In genomic region chr5:141182248-141182647, GRCh38 we compare ENCODE assay signal across 8 cellular contexts. TPM values are rescaled to one million over a fixed set of nuclear protein-coding genes. Genes with fewer than 3 reads are reported as not detected.
DNase-seq lines count a peak whose midpoint lies in the region; ATAC-seq, FAIRE-seq and TF ChIP-seq lines count a peak whose summit lies in the region.

PCDHB16 (plus strand) TSS chr5:141182387; CDS start chr5:141182560, 173 bp downstream.

- no peak for FAIRE-seq in GM12891 (lab: Jason Lieb, UNC)

- peak within 1 kb of the TSS; percentile 79 for H3K27ac Mint-ChIP-seq in chondrocyte (ENCODE audit: unreplicated experiment)
- no peak within 1 kb of the TSS for H3K27ac Mint-ChIP-seq in activated CD8-positive, alpha-beta memory T cell treated with anti-CD3 and anti-CD28 coated beads, Interleukin-2, amount 10 ng/mL, durations not matched to agents 7 days and 5 days

- no peak within 1 kb of the TSS for H2AFZ ChIP-seq in MM.1S (ENCODE audit: low read length)

- H3K4me3 ChIP-seq in MM.1S (ENCODE audit: low read length): no peak within 1 kb of the TSS

- H3F3A ChIP-seq in MM.1S (ENCODE audit: insufficient read depth, low read length): no peaks in the 10 kb centered on the region

- no peak within 1 kb of the TSS for H3K27ac ChIP-seq in MM.1S (ENCODE audit: low read length)

- H3K4me1 Mint-ChIP-seq in chondrocyte (ENCODE audit: low read depth): no peaks in the 10 kb centered on the region
- H3K4me1 Mint-ChIP-seq in activated CD8-positive, alpha-beta memory T cell treated with anti-CD3 and anti-CD28 coated beads, Interleukin-2, amount 10 ng/mL, durations not matched to agents 7 days and 5 days: no peaks in the 10 kb centered on the region

- H3K4me3 Mint-ChIP-seq in chondrocyte (ENCODE audit: unreplicated experiment): peak within 1 kb of the TSS; percentile 73
- no peak within 1 kb of the TSS for H3K4me3 Mint-ChIP-seq in activated CD8-positive, alpha-beta memory T cell treated with anti-CD3 and anti-CD28 coated beads, Interleukin-2, amount 10 ng/mL, durations not matched to agents 7 days and 5 days

- TF ChIP-seq POLR2A in GM12891 (IDR thresholded peaks at IDR 0.05; ENCODE audit: low read depth, low read length): no peak

- no peaks in the 10 kb centered on the region for H3K27me3 Mint-ChIP-seq in chondrocyte (ENCODE audit: low read depth)
- H3K27me3 Mint-ChIP-seq in activated CD8-positive, alpha-beta memory T cell treated with anti-CD3 and anti-CD28 coated beads, Interleukin-2, amount 10 ng/mL, durations not matched to agents 7 days and 5 days: peaks cover 10% of the 10 kb centered on the region

- ATAC-seq in activated CD8-positive, alpha-beta memory T cell treated with anti-CD3 and anti-CD28 coated beads, Interleukin-2, amount 10 ng/mL, durations not matched to agents 7 days and 5 days: no peak
- ATAC-seq in HG02852 (IDR thresholded peaks at IDR 0.05; ENCODE audit: unreplicated experiment): no peak

- H3K36me3 Mint-ChIP-seq in chondrocyte (ENCODE audit: low read depth): peaks cover 33% of the 10 kb centered on the region
- H3K36me3 Mint-ChIP-seq in activated CD8-positive, alpha-beta memory T cell treated with anti-CD3 and anti-CD28 coated beads, Interleukin-2, amount 10 ng/mL, durations not matched to agents 7 days and 5 days: no peaks in the 10 kb centered on the region

- CTCF ChIA-PET in activated CD8-positive, alpha-beta memory T cell treated with anti-CD3 and anti-CD28 coated beads, Interleukin-2, amount 10 ng/mL, durations not matched to agents 7 days and 5 days (lab: Charles Lee): no interaction called here

- no peak within 1 kb of the TSS for H3K9ac ChIP-seq in MM.1S (ENCODE audit: low read length)

- peak; percentile 40 for TF ChIP-seq CTCF in MM.1S (IDR thresholded peaks at IDR 0.05; ENCODE audit: low read length)
- TF ChIP-seq CTCF in chondrocyte (IDR thresholded peaks at IDR 0.05): peak; percentile 77

- no peaks in the 10 kb centered on the region for H3K36me3 ChIP-seq in MM.1S (replicated peaks; ENCODE audit: insufficient read depth, low read length)

- H3K9me3 ChIP-seq in MM.1S (replicated peaks; ENCODE audit: insufficient read depth, low read length): no peaks in the 10 kb centered on the region

- H4K20me1 ChIP-seq in MM.1S (ENCODE audit: insufficient read depth, low read length): no peaks in the 10 kb centered on the region

- no peak within 1 kb of the TSS for H3K4me2 ChIP-seq in MM.1S (ENCODE audit: low read depth, low read length)

- no peaks in the 10 kb centered on the region for H3K79me2 ChIP-seq in MM.1S (ENCODE audit: low read length)

- H3K9me3 Mint-ChIP-seq in chondrocyte (ENCODE audit: low read depth): peaks cover 48% of the 10 kb centered on the region
- peaks cover 6% of the 10 kb centered on the region for H3K9me3 Mint-ChIP-seq in activated CD8-positive, alpha-beta memory T cell treated with anti-CD3 and anti-CD28 coated beads, Interleukin-2, amount 10 ng/mL, durations not matched to agents 7 days and 5 days (ENCODE audit: low read depth)

- H3K27me3 ChIP-seq in MM.1S (replicated peaks; ENCODE audit: insufficient read depth, low read length): no peaks in the 10 kb centered on the region; the same call in 1 of the 2 replicates

- DNase-seq in AG08396 (ENCODE audit: low spot score): peak; percentile 74
- no peak for DNase-seq in MM.1S
- no peak for DNase-seq in chondrocyte (ENCODE audit: low spot score)
- peak; percentile 54 for DNase-seq in medulla oblongata (ENCODE audit: extremely low spot score)
- DNase-seq in OCI-M2 (lab: John Stamatoyannopoulos, UW; ENCODE audit: unreplicated experiment): no peak
- DNase-seq in activated CD8-positive, alpha-beta memory T cell treated with anti-CD3 and anti-CD28 coated beads, Interleukin-2, amount 10 ng/mL, durations not matched to agents 7 days and 5 days: no peak
- no peak for DNase-seq in GM12891 (ENCODE audit: insufficient read length, low spot score)

- no peaks in the 10 kb centered on the region for H3K4me1 ChIP-seq in MM.1S (ENCODE audit: low read length)

- H3K9me2 ChIP-seq in MM.1S (replicated peaks; ENCODE audit: insufficient read depth, low read length): no peaks in the 10 kb centered on the region

TF ChIP-seq in GM12891, 5 proteins besides CTCF, POLR2A, EP300 and RAD21:
- TF ChIP-seq POU2F2 (IDR thresholded peaks at IDR 0.05; ENCODE audit: low read depth, low read length) (no peak), POLR2AphosphoS5 (IDR thresholded peaks at IDR 0.05; ENCODE audit: low read depth, low read length) (no peak), TAF1 (IDR thresholded peaks at IDR 0.05; ENCODE audit: low read depth, low read length) (no peak), SPI1 (IDR thresholded peaks at IDR 0.05; ENCODE audit: low read depth, low read length) (no peak), PAX5 (IDR thresholded peaks at IDR 0.05; ENCODE audit: insufficient read depth, low read length, severe bottlenecking) (no peak)

RNA-seq across cellular contexts. Expression of gene PCDHB16, which starts in this region (rescaled TPM):
- 4.3 to 6.1 TPM (median 5.9 TPM) in 3 replicates for total RNA-seq in chondrocyte
- total RNA-seq in activated CD8-positive, alpha-beta memory T cell treated with anti-CD3 and anti-CD28 coated beads, Interleukin-2, amount 10 ng/mL, durations not matched to agents 7 days and 5 days: not detected
- not detected for polyA plus RNA-seq in GM12891 (2012; ENCODE audit: low read depth, missing spikeins)

Comparison
In these comparisons a context has a peak if more than half of its experiments do, and no peak if none do; other contexts are left out.
1. DNase-seq: peak in AG08396 (single experiment) and medulla oblongata (single experiment); none in MM.1S (single experiment), chondrocyte (single experiment), OCI-M2 (single experiment), activated CD8-positive, alpha-beta memory T cell treated with anti-CD3 and anti-CD28 coated beads, Interleukin-2, amount 10 ng/mL, durations not matched to agents 7 days and 5 days (single experiment) and GM12891 (single experiment).